14 cellular contexts compared by ENCODE assay signal in genomic region chr4:61094854-61095598, GRCh38.
"Had no signal": no experiment of that assay in that cellular context is flagged by ENCODE, and none has a peak within 500 bp of the region (broad histone marks: within the 10 kb centered on the region; RNA-seq: fewer than 3 reads in every experiment).

No MANE protein-coding gene starts in this region.

- H3K27ac ChIP-seq: gastrocnemius medialis, heart right ventricle, transverse colon had no signal

- H3K4me3 Mint-ChIP-seq: naive B cell had no signal

- H3K4me1 Mint-ChIP-seq: naive B cell had no signal

- H3K27ac Mint-ChIP-seq: naive B cell had no signal

- H3K9me3 ChIP-seq: gastrocnemius medialis, transverse colon had no signal

- DNase-seq: activated CD4-positive, alpha-beta T cell treated with anti-CD3 and anti-CD28 coated beads, Interleukin-2, amount 50 U/mL, for 1 hour; activated CD8-positive, alpha-beta memory T cell treated with anti-CD3 and anti-CD28 coated beads for 24 hours; activated naive CD4-positive, alpha-beta T cell treated with Interleukin-2 at 50 U/mL for 16 hours; aorta; gastrocnemius medialis; heart right ventricle; left colon; naive B cell; stimulated activated CD4-positive, alpha-beta T cell treated with anti-CD3 and anti-CD28 coated beads, Interleukin-4, amount 100 ng/mL, for 24 hours; stimulated activated naive CD4-positive, alpha-beta T cell; T1000; transverse colon had no signal

- H3K4me3 ChIP-seq: gastrocnemius medialis, heart right ventricle, lung, transverse colon had no signal

- H3K4me1 ChIP-seq: gastrocnemius medialis, heart right ventricle, transverse colon had no signal

- ATAC-seq: activated CD4-positive, CD25-positive, alpha-beta regulatory T cell treated with anti-CD3 and anti-CD28 coated beads, Interleukin-2, amount 50 U/mL, for 24 hours; gastrocnemius medialis; heart right ventricle; left colon had no signal

- H3K36me3 ChIP-seq: gastrocnemius medialis, heart right ventricle, transverse colon had no signal

- H3K27me3 ChIP-seq: gastrocnemius medialis, heart right ventricle, transverse colon had no signal

- H3K36me3 Mint-ChIP-seq: naive B cell had no signal

- H3K27me3 Mint-ChIP-seq: naive B cell had no signal
